ENCODE assay signal across 8 cellular contexts in genomic region chr19:15331419-15332310, GRCh38. TPM values are rescaled to one million over a fixed set of nuclear protein-coding genes. Genes with fewer than 3 reads are reported as not detected.
DNase-seq lines count a peak whose midpoint lies in the region; ATAC-seq and FAIRE-seq lines count a peak whose summit lies in the region.

No MANE protein-coding gene starts in this region.

- DNase-seq in Ammon's horn (ENCODE audit: low spot score) (peak; percentile 23), T-helper 9 cell (peak; percentile 48), astrocyte of the hippocampus (ENCODE audit: low read depth, low spot score) (peak; percentile 62), small intestine (peak; percentile 54), epidermal melanocyte (ENCODE audit: insufficient read length, low spot score) (no peak)

- 0 to 1% (median 0%) methylated on average over 17 to 122 of the region's 122 CpGs for WGBS in small intestine, 3 donors

- peak overlapping the region; percentile 96 for H3K4me3 ChIP-seq in HUES48 (ENCODE audit: low read depth, low read length)
- H3K4me3 ChIP-seq in iPS-18c (ENCODE audit: insufficient read depth, low read depth, low read length), result peak overlapping the region; percentile 82
- H3K4me3 ChIP-seq in small intestine (ENCODE audit: low read depth in 1 of 2, low read length in 2 of 2), result peak overlapping the region; percentile 69 to 100

- peak overlapping the region; percentile 96 for H3K27ac ChIP-seq in HUES48 (ENCODE audit: low read depth, low read length)
- peak overlapping the region; percentile 94 to 98 for H3K27ac ChIP-seq in small intestine (ENCODE audit: low read depth in 1 of 2, low read length in 1 of 2)

- no peak for FAIRE-seq in small intestine (lab: Jason Lieb, UNC)

- no peaks in the 10 kb centered on the region for H3K9me3 ChIP-seq in HUES48 (ENCODE audit: control insufficient read depth, insufficient read depth, low read length)
- H3K9me3 ChIP-seq in iPS-18c (ENCODE audit: control insufficient read depth, insufficient read depth, low read length), result no peaks in the 10 kb centered on the region
- H3K9me3 ChIP-seq in small intestine (ENCODE audit: control insufficient read depth, low read depth), result no peaks in the 10 kb centered on the region

- no peaks in the 10 kb centered on the region for H3K36me3 ChIP-seq in HUES48 (ENCODE audit: control insufficient read depth, insufficient read depth, low read length)
- no peaks in the 10 kb centered on the region for H3K36me3 ChIP-seq in small intestine (ENCODE audit: control insufficient read depth in 2 of 2, insufficient read depth in 2 of 2, low read length in 2 of 2)

- peak overlapping the region; percentile 92 for H3K9ac ChIP-seq in HUES48 (ENCODE audit: low read depth, low read length)

- H3K4me1 ChIP-seq in HUES48 (ENCODE audit: control insufficient read depth, insufficient read depth, low read length), result peaks cover 16% of the 10 kb centered on the region
- peaks cover 7 to 15% of the 10 kb centered on the region in 2 donors for H3K4me1 ChIP-seq in small intestine (ENCODE audit: control insufficient read depth in 2 of 2, insufficient read depth in 1 of 2, low read depth in 1 of 2, low read length in 1 of 2)

- no peaks in the 10 kb centered on the region for H3K27me3 ChIP-seq in HUES48 (ENCODE audit: control insufficient read depth, insufficient read depth, low read length)
- no peaks in the 10 kb centered on the region for H3K27me3 ChIP-seq in small intestine (ENCODE audit: control insufficient read depth in 2 of 2, insufficient read depth in 2 of 2, low read length in 2 of 2)

- ATAC-seq in GM19328 (IDR thresholded peaks at IDR 0.05; ENCODE audit: unreplicated experiment), result peak; percentile 25

RNA-seq across cellular contexts. Expression of gene BRD4, which starts 0.7 kb away (rescaled TPM):
- 10 to 100 TPM; 15.7 to 27.0 (median 22.4) TPM for polyA plus RNA-seq in small intestine

RNA-seq across cellular contexts. Expression of gene AKAP8, which starts 47.9 kb away (rescaled TPM):
- 10 to 100 TPM; 14.1 to 21.7 (median 16.2) TPM for polyA plus RNA-seq in small intestine
